8 cellular contexts compared by ENCODE assay signal in genomic region chr22:36252754-36253522, GRCh38. TPM values are rescaled to one million over a fixed set of nuclear protein-coding genes. Genes with fewer than 3 reads are reported as not detected.
A peak's percentile ranks its signal among the peaks of the same experiment; 100 is the strongest.
DNase-seq lines count a peak whose midpoint lies in the region; ATAC-seq, FAIRE-seq and TF ChIP-seq lines count a peak whose summit lies in the region.

Gene APOL1 (plus strand): TSS chr22:36253133. CDS start chr22:36254956, 1,823 bp downstream.

- H3K4me3 ChIP-seq in body of pancreas, result no peak within 1 kb of the TSS

- intact Hi-C loops in body of pancreas (cut with DNase I) (no loop called here), left colon (cut with DNase I, micrococcal nuclease) (no loop called here)

- DNase-seq in AG20443 (ENCODE audit: low spot score), result peak; percentile 72
- peak; percentile 84 for DNase-seq in RCC 7860 (ENCODE audit: low spot score)
- peak in 2 of 4 donors; percentile 30 to 45 for DNase-seq in body of pancreas
- DNase-seq in left colon, result peak; percentile 56 to 79
- DNase-seq in stimulated activated naive CD8-positive, alpha-beta T cell treated with anti-CD3 and anti-CD28 coated beads, Interleukin-15, Interleukin-2, amounts not matched to agents 100 U/mL and 50 U/mL, for 24 hours, result peak; percentile 53
- DNase-seq in COR-L47 (lab: John Stamatoyannopoulos, UW), result no peak
- DNase-seq in NK-92 treated with Interleukin-12 subunit alpha and Interleukin-12 subunit beta, amount 100 ng/mL, for 24 hours (lab: John Stamatoyannopoulos, UW), result no peak

- H3K27ac ChIP-seq in body of pancreas, result peak within 1 kb of the TSS in 3 of 4 donors; percentile 16 to 66 (median 56)

- WGBS in body of pancreas, 2 donors, result 48 to 52% methylated on average over 10 of the region's 10 CpGs

- TF ChIP-seq POLR2A in body of pancreas (IDR thresholded peaks at IDR 0.05), result peak in 2 of 3 donors; percentile 28 to 29

- peak; percentile 76 for FAIRE-seq in RCC 7860 (lab: Jason Lieb, UNC)

- H3K9me3 ChIP-seq in body of pancreas, result no peaks in the 10 kb centered on the region

- no peaks in the 10 kb centered on the region for H3K27me3 ChIP-seq in body of pancreas

- H3K36me3 ChIP-seq in body of pancreas (replicated peaks in 1 of 2; ENCODE audit: insufficient read depth in 1 of 2, low read depth in 2 of 2), result no peaks in the 10 kb centered on the region

- no peak for TF ChIP-seq CTCF in body of pancreas (IDR thresholded peaks at IDR 0.05)

- no peaks in the 10 kb centered on the region for H3K4me1 ChIP-seq in body of pancreas

- peak; percentile 59 for ATAC-seq in GM19455 (IDR thresholded peaks at IDR 0.05; ENCODE audit: unreplicated experiment)
- peak; percentile 53 for ATAC-seq in body of pancreas
- ATAC-seq in left colon, result peak; percentile 94
- peak; percentile 87 for ATAC-seq in stimulated activated naive CD8-positive, alpha-beta T cell treated with anti-CD3 and anti-CD28 coated beads, Interleukin-15, Interleukin-2, amounts not matched to agents 100 U/mL and 50 U/mL, for 24 hours

RNA-seq across cellular contexts. Expression of gene APOL1, which starts in this region (rescaled TPM):
- 10 to 100 TPM in 1 of 2 donors, 1 to 10 TPM in 1; 5.2 to 11.9 TPM for total RNA-seq in body of pancreas
- 10 to 100 TPM; 23.3 to 38.2 TPM for total RNA-seq in left colon

Comparison
In these comparisons a context has a peak if more than half of its experiments do, and no peak if none do; other contexts are left out.
1. DNase-seq: peak in AG20443 (single experiment), RCC 7860 (single experiment), left colon (2 of 2) and stimulated activated naive CD8-positive, alpha-beta T cell treated with anti-CD3 and anti-CD28 coated beads, Interleukin-15, Interleukin-2, amounts not matched to agents 100 U/mL and 50 U/mL, for 24 hours (single experiment); none in COR-L47 (single experiment) and NK-92 treated with Interleukin-12 subunit alpha and Interleukin-12 subunit beta, amount 100 ng/mL, for 24 hours (single experiment).
2. Peak in every context shown above with its lines, with median percentiles within 50 percentile points of each other: ATAC-seq.